ENCODE assay signal across 21 cellular contexts in genomic region chr6:7270320-7271204, GRCh38. TPM values are rescaled to one million over a fixed set of nuclear protein-coding genes. Genes with fewer than 3 reads are reported as not detected.
A peak's percentile ranks its signal among the peaks of the same experiment; 100 is the strongest.
DNase-seq lines count a peak whose midpoint lies in the region; ATAC-seq, FAIRE-seq and TF ChIP-seq lines count a peak whose summit lies in the region.
"Had no signal": no experiment of that assay in that cellular context is flagged by ENCODE, and none has a peak within 500 bp of the region (broad histone marks: within the 10 kb centered on the region; RNA-seq: fewer than 3 reads in every experiment).

No MANE protein-coding gene starts in this region.

- in situ Hi-C loops in HepG2 (cut with HindIII; ENCODE audit: extremely low pct_ligation_motif_present, low pct_unique_long_range_greater_than_20kb) = no loop called here

- no TSS peak for BruUV-seq in HepG2 (replicated peaks; lab: Mats Ljungman, UMichigan)

- H3K4me3 ChIP-seq in HepG2 (replicated peaks in 1 of 3; ENCODE audit: insufficient read depth in 1 of 3, low read depth in 2 of 3, low read length in 3 of 3) (peak overlapping the region in 2 of 3 experiments; percentile 13 to 31; a peak in 3 of 6 replicates), psoas muscle (no peak overlapping the region)
- H3K4me3 ChIP-seq: thyroid gland had no signal

- no peak overlapping the region for H3K27ac Mint-ChIP-seq in type B pancreatic cell
- H3K27ac Mint-ChIP-seq: activated naive CD8-positive, alpha-beta T cell; nephron; stimulated activated effector memory CD8-positive, alpha-beta T cell treated with anti-CD3 and anti-CD28 coated beads, Interleukin-12 subunit alpha, Interleukin-12 subunit beta, amount 100 ng/mL, for 72 hours had no signal

- no peak for TF ChIP-seq EP300 in HepG2 (IDR thresholded peaks at IDR 0.05; ENCODE audit: low read depth in 2 of 2, low read length in 2 of 2)
- no peak for TF ChIP-seq EP300 in HepG2 (CRISPR knock-in tag; IDR thresholded peaks at IDR 0.05; ENCODE audit: borderline replicate concordance)

- H3K4me1 ChIP-seq in HepG2 (ENCODE audit: insufficient read depth, low read length) (peaks cover 45% of the 10 kb centered on the region), psoas muscle (no peaks in the 10 kb centered on the region)

- no peaks in the 10 kb centered on the region for H4K20me1 ChIP-seq in HepG2 (ENCODE audit: insufficient read depth, low read length)

- CTCF ChIA-PET in HepG2 (lab: Yijun Ruan, JAX; ENCODE audit: low intra/inter-chr PET ratio, low total read pairs) = no interaction called here

- peak; percentile 98 for FAIRE-seq in HepG2 (lab: Jason Lieb, UNC)
- FAIRE-seq: colon, GM18507, islet of Langerhans, TTC549 had no signal

- H3K36me3 Mint-ChIP-seq in type B pancreatic cell = no peaks in the 10 kb centered on the region

- POLR2A ChIA-PET in HepG2 (lab: Yijun Ruan, JAX) = interaction anchor here (0.6 to 1.8 kb wide), 8 partner anchors 9 to 594 kb away, joined by 3 to 16 read pairs (median 4); partner anchors contain the start of genes CAGE1 and RIOK1

- TF ChIP-seq POLR2A in HepG2 (IDR thresholded peaks at IDR 0.05; ENCODE audit: insufficient read depth in 1 of 2, low read depth in 2 of 2, low read length in 2 of 2) = peak in 1 of 2 experiments; percentile 47; a peak in 1 of 4 replicates

- intact Hi-C loops in HepG2 (cut with micrococcal nuclease; ENCODE audit: unreplicated experiment) (no loop called here), psoas muscle (cut with DNase I) (no loop called here)

- H3K9me3 ChIP-seq in HepG2 (ENCODE audit: low read length) (no peaks in the 10 kb centered on the region), psoas muscle (no peaks in the 10 kb centered on the region)
- H3K9me3 ChIP-seq: thyroid gland had no signal

- H3K4me3 Mint-ChIP-seq in type B pancreatic cell = no peak overlapping the region
- H3K4me3 Mint-ChIP-seq: activated naive CD8-positive, alpha-beta T cell; nephron; stimulated activated effector memory CD8-positive, alpha-beta T cell treated with anti-CD3 and anti-CD28 coated beads, Interleukin-12 subunit alpha, Interleukin-12 subunit beta, amount 100 ng/mL, for 72 hours had no signal

- peak; percentile 45 for DNase-seq in HuH-7 (ENCODE audit: low spot score)
- DNase-seq in NCI-H69 (lab: John Stamatoyannopoulos, UW) = peak; percentile 23
- peak; percentile 94 for DNase-seq in HepG2 (ENCODE audit: low spot score)
- no peak for DNase-seq in psoas muscle
- no peak for DNase-seq in foreskin melanocyte
- no peak for DNase-seq in type B pancreatic cell (ENCODE audit: extremely low spot score, unreplicated experiment)
- DNase-seq in effector CD8-positive, alpha-beta T cell (lab: John Stamatoyannopoulos, UW) = no peak
- DNase-seq: activated CD4-positive, alpha-beta T cell treated with anti-CD3 and anti-CD28 coated beads for 48 hours; COR-L47; Kasumi-1; NCI-H1105; NCI-H2081; retina had no signal

- no peak overlapping the region for H2AFZ ChIP-seq in HepG2 (ENCODE audit: low read length)

- H3K4me1 Mint-ChIP-seq in type B pancreatic cell (ENCODE audit: unreplicated experiment) = peaks cover 7% of the 10 kb centered on the region

- peak; percentile 70 for TF ChIP-seq CTCF in HepG2 (CRISPR knock-in tag; IDR thresholded peaks at IDR 0.05)
- no peak for TF ChIP-seq CTCF in psoas muscle (IDR thresholded peaks at IDR 0.05)
- TF ChIP-seq CTCF in type B pancreatic cell (conservative IDR thresholded peaks at IDR 0.05) = no peak

- peak; percentile 53; the same call in 1 of the 2 replicates for TF ChIP-seq RAD21 in HepG2 (CRISPR knock-in tag; IDR thresholded peaks at IDR 0.05)

- ATAC-seq in HepG2 (peak; percentile 95), psoas muscle (peak; percentile 57 to 68 (median 60))
- ATAC-seq: stimulated activated effector memory CD8-positive, alpha-beta T cell treated with anti-CD3 and anti-CD28 coated beads, Interleukin-12 subunit alpha, Interleukin-12 subunit beta, amount 100 ng/mL, for 72 hours had no signal

- H3K4me2 ChIP-seq in HepG2 (ENCODE audit: low read depth, low read length) = peak overlapping the region; percentile 51

- H3K36me3 ChIP-seq in HepG2 (replicated peaks in 1 of 2; ENCODE audit: control insufficient read depth in 1 of 2, insufficient read depth in 2 of 2, low read length in 2 of 2) (no peaks in the 10 kb centered on the region), psoas muscle (ENCODE audit: insufficient read depth in 1 of 2, low read depth in 1 of 2) (no peaks in the 10 kb centered on the region)
- H3K36me3 ChIP-seq: thyroid gland had no signal

- H3K9me3 Mint-ChIP-seq in type B pancreatic cell = no peaks in the 10 kb centered on the region
- H3K9me3 Mint-ChIP-seq: nephron; stimulated activated effector memory CD8-positive, alpha-beta T cell treated with anti-CD3 and anti-CD28 coated beads, Interleukin-12 subunit alpha, Interleukin-12 subunit beta, amount 100 ng/mL, for 72 hours had no signal

- no peaks in the 10 kb centered on the region for H3K27me3 ChIP-seq in HepG2 (ENCODE audit: control insufficient read depth in 1 of 2, insufficient read depth in 2 of 2, low read length in 2 of 2)
- H3K27me3 ChIP-seq in psoas muscle (ENCODE audit: insufficient read depth in 3 of 3, low read length in 2 of 3) = no peaks in the 10 kb centered on the region
- H3K27me3 ChIP-seq: thyroid gland had no signal

- H3K9ac ChIP-seq in HepG2 (ENCODE audit: insufficient read depth, low read depth, low read length) = no peak overlapping the region; the same call in 1 of the 2 replicates

- H3K27ac ChIP-seq in HepG2 (ENCODE audit: extremely low read length, insufficient read depth, low read length) (peak overlapping the region; percentile 72), psoas muscle (no peak overlapping the region)
- H3K27ac ChIP-seq: thyroid gland had no signal

- no peaks in the 10 kb centered on the region for H3K79me2 ChIP-seq in HepG2 (ENCODE audit: insufficient read depth, low read length)

- H3K27me3 Mint-ChIP-seq in type B pancreatic cell = no peaks in the 10 kb centered on the region
- H3K27me3 Mint-ChIP-seq: activated naive CD8-positive, alpha-beta T cell had no signal

- 38% methylated on average over 16 of the region's 16 CpGs for WGBS in HepG2 (ENCODE audit: low lambda C conversion rate)
- 77 to 84% (median 80%) methylated on average over 16 of the region's 16 CpGs for WGBS in psoas muscle, 3 donors

TF ChIP-seq in HepG2, 621 proteins besides CTCF, POLR2A, EP300 and RAD21 (continues in another document):
- TF ChIP-seq, protein P1, sequence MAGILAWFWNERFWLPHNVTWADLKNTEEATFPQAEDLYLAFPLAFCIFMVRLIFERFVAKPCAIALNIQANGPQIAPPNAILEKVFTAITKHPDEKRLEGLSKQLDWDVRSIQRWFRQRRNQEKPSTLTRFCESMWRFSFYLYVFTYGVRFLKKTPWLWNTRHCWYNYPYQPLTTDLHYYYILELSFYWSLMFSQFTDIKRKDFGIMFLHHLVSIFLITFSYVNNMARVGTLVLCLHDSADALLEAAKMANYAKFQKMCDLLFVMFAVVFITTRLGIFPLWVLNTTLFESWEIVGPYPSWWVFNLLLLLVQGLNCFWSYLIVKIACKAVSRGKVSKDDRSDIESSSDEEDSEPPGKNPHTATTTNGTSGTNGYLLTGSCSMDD (CRISPR knock-in tag; IDR thresholded peaks at IDR 0.05) = no peak
- TF ChIP-seq ZNF572 (CRISPR knock-in tag; IDR thresholded peaks at IDR 0.05) = no peak
- TF ChIP-seq HNRNPH1 (optimal IDR thresholded peaks at IDR 0.05; ENCODE audit: low read depth, low read length) = no peak
- peak; percentile 65; the same call in 1 of the 2 replicates for TF ChIP-seq CHD4 (IDR thresholded peaks at IDR 0.05; ENCODE audit: borderline replicate concordance, low read length)
- TF ChIP-seq ZBTB7B (CRISPR knock-in tag; IDR thresholded peaks at IDR 0.05) = peak; percentile 82
- TF ChIP-seq ETS1 (CRISPR knock-in tag; IDR thresholded peaks at IDR 0.05) = no peak
- TF ChIP-seq RBM22 (optimal IDR thresholded peaks at IDR 0.05; ENCODE audit: low read length) = no peak
- TF ChIP-seq ZNF549 (CRISPR knock-in tag; IDR thresholded peaks at IDR 0.05) = no peak
- no peak for TF ChIP-seq ZSCAN29 (CRISPR knock-in tag; conservative IDR thresholded peaks at IDR 0.05)

RNA-seq across cellular contexts. Expression of gene SSR1, which starts 42.4 kb away (rescaled TPM):
- total RNA-seq in HepG2 (2016; rRNA removed; fragmentation: Illumina TruSeq; extraction: Trizol) (208 and 243 TPM in 2 replicates), psoas muscle (10 to 100 TPM; 29.9 to 37.3 (median 33.2) TPM), type B pancreatic cell (ENCODE audit: low replicate concordance) (116 and 124 TPM in 2 replicates)
- total RNA-seq in HepG2 (2016; cell fraction: cytosol; rRNA removed; fragmentation: Illumina TruSeq; extraction: Trizol; ENCODE audit: low read depth) = 39.6 and 42.9 TPM in 2 replicates
- 200 and 237 TPM in 2 replicates for total RNA-seq in HepG2 (2016; cell fraction: insoluble cytoplasmic fraction; rRNA removed; fragmentation: Illumina TruSeq; extraction: Trizol)
- total RNA-seq in HepG2 (2016; cell fraction: membrane; rRNA removed; fragmentation: Illumina TruSeq; extraction: Trizol) = 91.8 and 97.7 TPM in 2 replicates
- 235 and 275 TPM in 2 replicates for total RNA-seq in HepG2 (2016; cell fraction: nucleus; rRNA removed; fragmentation: Illumina TruSeq; extraction: Trizol)
- polyA plus RNA-seq in HepG2 (2011; rRNA removed) (135 and 203 TPM in 2 replicates), psoas muscle (10 to 100 TPM; 17.9 to 40.4 (median 39.0) TPM)
- polyA plus RNA-seq in HepG2 (2011; cell fraction: cytosol; rRNA removed) = 77.3 and 119 TPM in 2 replicates
- 28.6 and 39.3 TPM in 2 replicates for polyA plus RNA-seq in HepG2 (2011; cell fraction: nucleus; rRNA removed)
- polyA plus RNA-seq in HepG2 (2012) = 148 and 179 TPM in 2 replicates
- 33.8 and 41.9 TPM in 2 replicates for polyA plus RNA-seq in HepG2 (2016; cell fraction: cytosol; fragmentation: Illumina TruSeq; extraction: Trizol; ENCODE audit: low read depth)
- polyA plus RNA-seq in HepG2 (2016; cell fraction: insoluble cytoplasmic fraction; fragmentation: Illumina TruSeq; extraction: Trizol; ENCODE audit: low read depth) = 176 and 181 TPM in 2 replicates
- 64.9 and 66.7 TPM in 2 replicates for polyA plus RNA-seq in HepG2 (2016; cell fraction: membrane; fragmentation: Illumina TruSeq; extraction: Trizol; ENCODE audit: low read depth)
- polyA plus RNA-seq in HepG2 (2016; cell fraction: nucleus; fragmentation: Illumina TruSeq; extraction: Trizol; ENCODE audit: insufficient read depth, low read depth) = 275 and 279 TPM in 2 replicates
- 76.5 and 121 TPM in 2 replicates for polyA minus RNA-seq in HepG2 (2011; rRNA and poly(A)+ RNA removed; ENCODE audit: low replicate concordance)
- 135 and 140 TPM in 2 replicates for polyA minus RNA-seq in HepG2 (2011; cell fraction: cytosol; rRNA and poly(A)+ RNA removed)
- 83.2 and 87.0 TPM in 2 replicates for polyA minus RNA-seq in HepG2 (2011; cell fraction: nucleus; rRNA and poly(A)+ RNA removed)

Comparison
In these comparisons a context has a peak if more than half of its experiments do, and no peak if none do; other contexts are left out.
1. DNase-seq: peak in HuH-7 (single experiment), NCI-H69 (single experiment) and HepG2 (single experiment); none in psoas muscle (0 of 2), foreskin melanocyte (single experiment), type B pancreatic cell (single experiment) and effector CD8-positive, alpha-beta T cell (single experiment).